ENCODE assay signal across 9 cellular contexts in the genomic region with DNA sequence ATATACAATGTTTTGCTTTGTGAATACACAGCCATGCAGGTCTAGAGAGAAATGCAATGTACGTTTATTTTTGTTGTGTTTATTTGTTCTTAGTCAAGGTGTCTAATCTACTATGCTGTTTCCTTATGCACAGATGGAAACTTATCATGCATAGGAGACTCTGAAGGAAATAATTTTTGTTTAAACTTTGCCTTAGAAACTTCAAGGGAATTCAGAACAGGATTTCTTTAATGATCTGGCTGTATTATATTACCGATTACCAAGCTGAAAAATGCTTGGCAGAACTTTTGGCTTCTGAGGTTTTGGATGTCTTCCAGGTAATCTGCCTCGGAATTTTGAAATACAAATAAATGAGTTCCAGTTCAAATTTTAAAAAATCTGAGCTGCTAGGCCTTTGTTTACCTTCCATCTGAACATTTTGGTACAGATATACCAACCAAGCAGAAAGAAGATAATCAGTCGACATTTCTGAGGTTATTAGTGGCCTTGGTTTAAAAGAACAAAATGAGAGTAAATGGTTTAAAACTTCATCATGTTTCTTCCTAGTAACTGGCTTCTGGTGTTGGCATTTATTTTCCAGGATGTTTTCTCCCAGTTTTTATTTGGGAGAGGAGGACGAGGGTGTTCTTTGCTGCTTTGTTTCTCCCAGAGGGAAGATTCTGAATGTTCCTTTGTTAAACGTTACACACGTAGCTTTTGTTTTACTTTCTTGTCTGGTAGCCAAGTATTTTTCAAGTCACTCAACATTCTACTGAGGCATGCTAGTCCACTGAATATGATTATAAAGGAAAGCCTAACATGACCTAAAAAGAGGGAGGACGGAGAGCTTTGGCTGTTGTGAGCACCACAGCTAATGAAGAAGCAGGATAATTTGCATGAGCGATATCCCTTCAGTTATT.
A peak's percentile ranks its signal among the peaks of the same experiment; 100 is the strongest.
DNase-seq lines count a peak whose midpoint lies in the region; ATAC-seq, FAIRE-seq and TF ChIP-seq lines count a peak whose summit lies in the region.
"Had no signal": no experiment of that assay in that cellular context is flagged by ENCODE, and none has a peak within 500 bp of the region (broad histone marks: within the 10 kb centered on the region; RNA-seq: fewer than 3 reads in every experiment).

No MANE protein-coding gene starts in this region.

- FAIRE-seq in RCC 7860 (lab: Jason Lieb, UNC), result peak; percentile 90
- peak; percentile 90 for FAIRE-seq in pancreas (lab: Jason Lieb, UNC)

- no peak for TF ChIP-seq CTCF in AG10803 (conservative IDR thresholded peaks at IDR 0.05; ENCODE audit: low read length)
- TF ChIP-seq CTCF in pancreas (IDR thresholded peaks at IDR 0.05), result no peak

- peak; percentile 80 for DNase-seq in AG10803 (ENCODE audit: low read depth)
- DNase-seq in RCC 7860 (ENCODE audit: low spot score), result peak; percentile 28
- DNase-seq in fibroblast of peridontal ligament (ENCODE audit: extremely low read depth), result peak; percentile 99
- DNase-seq in pancreas, result no peak
- DNase-seq in activated naive CD8-positive, alpha-beta T cell treated with anti-CD3 and anti-CD28 coated beads for 36 hours, result no peak
- no peak for DNase-seq in AML-193 (lab: John Stamatoyannopoulos, UW)

- H3K9me3 Mint-ChIP-seq in activated naive CD8-positive, alpha-beta T cell treated with anti-CD3 and anti-CD28 coated beads for 36 hours, result no peaks in the 10 kb centered on the region

- no peaks in the 10 kb centered on the region for H3K27me3 ChIP-seq in pancreas

- H3K4me3 ChIP-seq in AG10803 (ENCODE audit: low read length), result no peak overlapping the region
- no peak overlapping the region for H3K4me3 ChIP-seq in pancreas

- 16% methylated on average over 9 of the region's 9 CpGs for WGBS in pancreas, 2 donors

- H3K9me3 ChIP-seq in pancreas, result no peaks in the 10 kb centered on the region

- ATAC-seq in pancreas, result peak; percentile 40 to 66 (median 48)
- no peak for ATAC-seq in HG02623 (IDR thresholded peaks at IDR 0.05; ENCODE audit: unreplicated experiment)
- ATAC-seq in GM18909 (IDR thresholded peaks at IDR 0.05; ENCODE audit: poor library complexity, unreplicated experiment), result no peak
- ATAC-seq: activated CD4-positive, CD25-positive, alpha-beta regulatory T cell treated with anti-CD3 and anti-CD28 coated beads, Interleukin-2, amount 50 U/mL, for 24 hours had no signal

- no peaks in the 10 kb centered on the region for H3K36me3 Mint-ChIP-seq in activated naive CD8-positive, alpha-beta T cell treated with anti-CD3 and anti-CD28 coated beads for 36 hours

- intact Hi-C loops in pancreas (cut with DNase I), result no loop called here

- H3K27me3 Mint-ChIP-seq in activated naive CD8-positive, alpha-beta T cell treated with anti-CD3 and anti-CD28 coated beads for 36 hours, result no peaks in the 10 kb centered on the region

- H3K36me3 ChIP-seq in pancreas, result no peaks in the 10 kb centered on the region

- H3K4me3 Mint-ChIP-seq in activated naive CD8-positive, alpha-beta T cell treated with anti-CD3 and anti-CD28 coated beads for 36 hours, result no peak overlapping the region

- peak overlapping the region in 2 of 4 donors; percentile 35 to 68 for H3K27ac ChIP-seq in pancreas

- no peak overlapping the region for H3K27ac Mint-ChIP-seq in activated naive CD8-positive, alpha-beta T cell treated with anti-CD3 and anti-CD28 coated beads for 36 hours

- peaks cover 21% of the 10 kb centered on the region for H3K4me1 Mint-ChIP-seq in activated naive CD8-positive, alpha-beta T cell treated with anti-CD3 and anti-CD28 coated beads for 36 hours

- peaks cover 11 to 39% (median 34%) of the 10 kb centered on the region in 3 donors for H3K4me1 ChIP-seq in pancreas

Comparison
In these comparisons a context has a peak if more than half of its experiments do, and no peak if none do; other contexts are left out.
1. DNase-seq: peak in AG10803 (single experiment), RCC 7860 (single experiment) and fibroblast of peridontal ligament (single experiment); none in pancreas (0 of 6), activated naive CD8-positive, alpha-beta T cell treated with anti-CD3 and anti-CD28 coated beads for 36 hours (single experiment) and AML-193 (0 of 2).
2. ATAC-seq: peak in pancreas (4 of 4); none in HG02623 (single experiment) and GM18909 (single experiment).